8 cellular contexts compared by ENCODE assay signal in the genomic region with DNA sequence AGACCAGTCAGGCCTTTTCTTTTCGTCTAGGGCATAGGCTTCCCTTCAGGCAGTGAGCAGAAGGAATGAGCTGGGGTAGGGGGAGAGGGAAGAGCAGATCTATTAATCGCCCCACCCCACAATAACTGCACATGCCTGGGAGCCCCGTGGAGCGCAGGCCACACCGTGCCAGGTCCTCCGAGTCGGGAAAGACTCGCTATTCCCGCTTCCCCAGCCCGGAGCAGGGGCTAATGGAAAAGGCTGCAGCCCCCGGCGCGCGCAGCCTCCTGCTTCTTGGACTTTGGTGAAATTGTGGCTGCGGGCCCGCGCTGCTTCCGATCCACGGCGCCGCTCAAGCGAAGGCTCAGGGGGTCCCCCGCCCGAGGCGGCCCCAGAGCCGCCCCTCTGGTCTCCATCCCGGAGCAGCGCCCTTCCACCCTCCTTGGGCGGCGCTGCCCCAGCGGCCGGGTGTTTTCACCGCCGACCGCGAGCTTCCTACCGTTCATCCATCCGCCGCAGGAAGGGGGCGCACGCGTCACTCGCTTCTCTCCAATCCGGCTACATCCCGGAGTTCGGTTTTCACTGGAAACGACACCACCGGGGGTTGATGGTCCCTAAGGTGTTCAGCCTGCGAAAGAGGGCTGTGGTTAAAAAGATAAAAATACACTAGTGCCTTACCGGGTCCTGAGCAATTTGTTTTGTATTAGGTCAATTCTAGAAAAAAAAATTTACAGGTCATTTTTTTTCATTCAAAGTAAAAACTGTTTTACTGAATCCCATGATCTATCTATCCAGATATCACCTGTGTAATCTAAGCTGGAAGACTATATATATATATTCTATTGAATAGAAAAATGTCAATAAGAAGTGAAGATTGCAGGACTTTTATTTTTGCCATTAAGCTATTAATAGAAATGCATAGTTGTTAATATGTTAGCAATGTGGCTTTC. TPM values are rescaled to one million over a fixed set of nuclear protein-coding genes. Genes with fewer than 3 reads are reported as not detected.
A peak's percentile ranks its signal among the peaks of the same experiment; 100 is the strongest.
DNase-seq lines count a peak whose midpoint lies in the region; ATAC-seq and TF ChIP-seq lines count a peak whose summit lies in the region.

No MANE protein-coding gene starts in this region.

- TF ChIP-seq EP300 in gastroesophageal sphincter (IDR thresholded peaks at IDR 0.05) = no peak

- no peak overlapping the region for H3K27ac Mint-ChIP-seq in neural progenitor cell

- peak overlapping the region; percentile 87 for H2AFZ ChIP-seq in neural progenitor cell (replicated peaks)

- H4K20me1 ChIP-seq in neural progenitor cell (ENCODE audit: low read depth) = peaks cover 8% of the 10 kb centered on the region

- H3K27me3 ChIP-seq in NT2/D1 (ENCODE audit: insufficient read depth, insufficient read length) (peaks cover 29% of the 10 kb centered on the region), gastroesophageal sphincter (no peaks in the 10 kb centered on the region), neural progenitor cell (peaks cover 90% of the 10 kb centered on the region), uterus (no peaks in the 10 kb centered on the region)

- DNase-seq in DMS79 treated with DMSO at 0.1 percent for 48 hours (lab: John Stamatoyannopoulos, UW) = peak; percentile 40
- DNase-seq in DMS79 (lab: John Stamatoyannopoulos, UW) = no peak
- DNase-seq in HS-27A (ENCODE audit: low read depth) = peak; percentile 48
- DNase-seq in NT2/D1 (ENCODE audit: low read depth, low spot score) = peak; percentile 70
- peak; percentile 76 for DNase-seq in activated effector memory CD4-positive, alpha-beta T cell treated with anti-CD3 and anti-CD28 coated beads, Interleukin-2, amount 50 U/mL, for 16 hours
- DNase-seq in neural progenitor cell (ENCODE audit: low spot score) = peak; percentile 90
- DNase-seq in uterus = peak; percentile 78 to 79

- H3K79me2 ChIP-seq in neural progenitor cell (ENCODE audit: low read depth) = no peaks in the 10 kb centered on the region

- H3K4me3 Mint-ChIP-seq in neural progenitor cell = peak overlapping the region; percentile 78

- intact Hi-C loops in uterus (cut with DNase I; ENCODE audit: low total_unique reads) = no loop called here

- H3K27ac ChIP-seq in gastroesophageal sphincter (peak overlapping the region; percentile 26 to 96 (median 88)), neural progenitor cell (no peak overlapping the region), uterus (no peak overlapping the region)

- 4% methylated on average over 5 of the region's 50 CpGs for WGBS in gastroesophageal sphincter (ENCODE audit: low coverage in 1 of 2), 2 donors

- H3K9ac ChIP-seq in NT2/D1 (ENCODE audit: insufficient read length, low read depth) (peak overlapping the region; percentile 69), neural progenitor cell (no peak overlapping the region)

- peaks cover 8% of the 10 kb centered on the region for H3F3A ChIP-seq in neural progenitor cell (ENCODE audit: low read depth)

- no peaks in the 10 kb centered on the region for H3K9me3 Mint-ChIP-seq in neural progenitor cell

- H3K4me3 ChIP-seq in NT2/D1 (ENCODE audit: insufficient read length, low read depth) = peak overlapping the region; percentile 27
- H3K4me3 ChIP-seq in gastroesophageal sphincter = peak overlapping the region; percentile 29 to 55
- peak overlapping the region; percentile 50 for H3K4me3 ChIP-seq in neural progenitor cell
- H3K4me3 ChIP-seq in uterus = peak overlapping the region; percentile 27 to 29

- H3K27me3 Mint-ChIP-seq in neural progenitor cell (ENCODE audit: insufficient read depth, low read depth) = peaks cover 14% of the 10 kb centered on the region

- TF ChIP-seq CTCF in gastroesophageal sphincter (IDR thresholded peaks at IDR 0.05) (peak in 3 of 4 experiments; percentile 85 to 91 (median 90)), neural progenitor cell (IDR thresholded peaks at IDR 0.05) (peak; percentile 85), uterus (IDR thresholded peaks at IDR 0.05) (peak; percentile 74 to 88 (median 84))

- peaks cover 13% of the 10 kb centered on the region for H3K4me1 Mint-ChIP-seq in neural progenitor cell

- peak; percentile 10 for ATAC-seq in gastroesophageal sphincter

- peak overlapping the region; percentile 79 for H3K4me2 ChIP-seq in neural progenitor cell

- H3K9me3 ChIP-seq in NT2/D1 (ENCODE audit: insufficient read depth, low read length) (no peaks in the 10 kb centered on the region), gastroesophageal sphincter (no peaks in the 10 kb centered on the region), neural progenitor cell (ENCODE audit: low read depth) (no peaks in the 10 kb centered on the region), uterus (no peaks in the 10 kb centered on the region)

- H3K36me3 ChIP-seq in NT2/D1 (ENCODE audit: insufficient read depth, insufficient read length, low read length) = no peaks in the 10 kb centered on the region
- H3K36me3 ChIP-seq in gastroesophageal sphincter = no peaks in the 10 kb centered on the region
- H3K36me3 ChIP-seq in neural progenitor cell = no peaks in the 10 kb centered on the region
- no peaks in the 10 kb centered on the region for H3K36me3 ChIP-seq in uterus

- H3K36me3 Mint-ChIP-seq in neural progenitor cell = no peaks in the 10 kb centered on the region

- H3K4me1 ChIP-seq in NT2/D1 (ENCODE audit: insufficient read depth, insufficient read length) (peaks cover 18% of the 10 kb centered on the region), gastroesophageal sphincter (peaks cover 0 to 53% (median 4%) of the 10 kb centered on the region in 3 donors), neural progenitor cell (peaks cover 6% of the 10 kb centered on the region), uterus (no peaks in the 10 kb centered on the region)

- peak; percentile 23 to 50 for TF ChIP-seq POLR2A in gastroesophageal sphincter (IDR thresholded peaks at IDR 0.05)
- no peak for TF ChIP-seq POLR2A in uterus (IDR thresholded peaks at IDR 0.05)

RNA-seq across cellular contexts. Expression of gene SYNM, which starts 4.4 kb away (rescaled TPM):
- total RNA-seq in gastroesophageal sphincter (1,000 to 10,000 TPM; 1,155 to 2,820 (median 1,765) TPM), neural progenitor cell (ENCODE audit: low replicate concordance) (0.84 and 0.97 TPM in 2 replicates), uterus (10 to 100 TPM in 3 of 4 donors, 1 to 10 TPM in 1; 6.4 to 44.6 (median 36.4) TPM)

Comparison
In these comparisons a context has a peak if more than half of its experiments do, and no peak if none do; other contexts are left out.
1. H3K27ac ChIP-seq: peak in gastroesophageal sphincter (4 of 4); none in neural progenitor cell (single experiment) and uterus (0 of 2).
2. POLR2A ChIP-seq: peak in gastroesophageal sphincter (2 of 2); none in uterus (0 of 2).
3. RNA of gene SYNM, which starts 4.4 kb away (total RNA-seq): 1,155 to 2,820 TPM in gastroesophageal sphincter; 6.4 to 44.6 TPM in uterus and 0.84 to 0.97 TPM in neural progenitor cell; every median in the first group is over 10 times any median in the second.
4. Peak in every context shown above with its lines, with median percentiles within 50 percentile points of each other: H3K4me3 ChIP-seq and CTCF ChIP-seq.